1 cellular context compared by ENCODE assay signal in genomic region chr17:79984877-79985276, GRCh38.
TF ChIP-seq lines count a peak whose summit lies in the region.

No MANE protein-coding gene starts in this region.

TF ChIP-seq in H1, 55 proteins besides CTCF, POLR2A, EP300 and RAD21:
- no peak for TF ChIP-seq CBX5 (IDR thresholded peaks at IDR 0.05; ENCODE audit: low read depth, low read length)
- TF ChIP-seq SUZ12 (IDR thresholded peaks at IDR 0.05; ENCODE audit: low read length), result no peak
- no peak for TF ChIP-seq KDM4A (IDR thresholded peaks at IDR 0.05; ENCODE audit: low read depth, low read length, severe bottlenecking)
- TF ChIP-seq SP4 (IDR thresholded peaks at IDR 0.05; ENCODE audit: low read length), result no peak
- no peak for TF ChIP-seq SRF (IDR thresholded peaks at IDR 0.05; ENCODE audit: low read depth, low read length)
- no peak for TF ChIP-seq RFX5 (IDR thresholded peaks at IDR 0.05; ENCODE audit: borderline replicate concordance, low read depth, low read length)
- no peak for TF ChIP-seq CHD7 (IDR thresholded peaks at IDR 0.05; ENCODE audit: insufficient replicate concordance, low read length)
